In the genomic region with DNA sequence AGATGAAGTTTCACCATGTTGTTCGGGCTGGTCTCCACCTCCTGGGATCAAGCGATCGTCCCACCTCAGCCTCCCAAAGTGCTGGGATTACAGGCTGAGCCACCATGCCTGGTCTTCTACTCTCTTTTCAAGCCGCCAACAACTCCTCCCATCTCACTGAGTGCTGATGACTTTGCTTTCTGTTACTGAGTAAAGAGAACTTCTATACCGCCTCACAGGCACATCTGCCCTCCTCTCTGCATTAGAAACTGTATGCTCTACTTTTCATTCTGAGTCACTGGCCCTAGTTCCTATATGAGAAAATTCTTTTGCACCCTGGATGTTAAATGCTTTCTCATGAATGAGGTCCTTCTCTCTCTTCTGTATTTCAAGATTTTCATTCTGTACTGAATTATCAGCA, we compare ENCODE assay signal across 11 cellular contexts.
"Had no signal": no experiment of that assay in that cellular context is flagged by ENCODE, and none has a peak within 500 bp of the region (broad histone marks: within the 10 kb centered on the region; RNA-seq: fewer than 3 reads in every experiment).

No MANE protein-coding gene starts in this region.

- H3K9me3 ChIP-seq: lower lobe of right lung, right atrium auricular region, tibial nerve had no signal

- ATAC-seq: lower lobe of right lung had no signal

- H3K36me3 Mint-ChIP-seq: mesothelial cell of epicardium had no signal

- H3K4me3 ChIP-seq: lower lobe of right lung, right atrium auricular region, skin epidermis, tibial nerve had no signal

- H3K27ac ChIP-seq: lower lobe of right lung, right atrium auricular region, skin epidermis, tibial nerve had no signal

- DNase-seq: activated CD8-positive, alpha-beta memory T cell treated with anti-CD3 and anti-CD28 coated beads for 24 hours; activated naive CD4-positive, alpha-beta T cell treated with anti-CD3 and anti-CD28 coated beads, Interleukin-2, amount 50 U/mL, for 16 hours; dermis blood vessel endothelial cell; endodermal cell; erythroblast; hippocampal formation; lower lobe of right lung had no signal

- H3K4me3 Mint-ChIP-seq: endodermal cell had no signal

- H3K36me3 ChIP-seq: lower lobe of right lung, right atrium auricular region, tibial nerve had no signal

- H3K27me3 ChIP-seq: right atrium auricular region, tibial nerve had no signal

- H3K27ac Mint-ChIP-seq: endodermal cell, mesothelial cell of epicardium had no signal
